In the genomic region with DNA sequence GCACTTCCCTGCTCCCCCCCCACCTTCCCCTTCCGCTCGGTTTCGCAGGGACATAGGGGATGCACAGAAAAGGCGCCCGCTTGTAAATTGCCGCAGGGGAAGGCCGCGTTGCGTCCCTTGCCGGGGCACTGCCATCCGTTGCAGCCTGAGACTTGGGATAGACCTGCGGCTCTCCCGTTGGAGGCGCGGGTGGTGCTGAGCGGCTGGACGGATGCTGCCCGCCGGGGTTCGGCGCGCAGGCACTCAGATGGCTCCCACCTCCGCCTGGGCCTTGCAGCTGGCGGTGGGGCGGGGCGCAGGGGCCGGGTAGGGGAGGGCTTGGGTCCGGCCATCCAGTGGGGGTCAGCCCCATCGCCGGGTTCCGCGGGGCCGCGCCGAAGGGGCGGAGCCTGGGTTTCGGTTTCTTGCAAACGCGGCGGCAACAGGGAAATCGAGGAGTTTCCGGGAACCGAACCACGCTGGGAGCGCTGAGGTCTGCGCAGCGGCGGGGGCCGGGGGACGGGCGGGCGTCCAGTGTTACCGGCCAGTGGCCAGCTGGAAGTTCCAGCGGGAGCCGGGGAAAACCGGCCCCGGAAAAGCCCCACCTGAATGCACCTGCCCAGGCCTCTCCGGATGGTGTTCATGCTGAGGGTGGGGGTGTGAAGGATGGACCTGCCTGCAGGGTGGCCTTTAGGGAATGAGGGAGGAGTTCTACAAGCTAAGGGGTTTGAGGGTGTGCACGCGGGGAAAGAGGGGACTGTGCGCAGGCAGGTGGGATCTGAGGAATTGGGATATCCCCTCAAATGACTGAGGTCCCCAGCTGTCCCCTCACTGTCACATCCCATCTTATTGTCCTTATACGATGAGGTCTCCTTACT, we compare ENCODE assay signal across 8 cellular contexts. TPM values are rescaled to one million over a fixed set of nuclear protein-coding genes. Genes with fewer than 3 reads are reported as not detected.
DNase-seq lines count a peak whose midpoint lies in the region; ATAC-seq, FAIRE-seq and TF ChIP-seq lines count a peak whose summit lies in the region.

No MANE protein-coding gene starts in this region.

- H2AFZ ChIP-seq in SU-DHL-6 (ENCODE audit: low read depth, low read length, severe bottlenecking): peak overlapping the region; percentile 96
- H2AFZ ChIP-seq in K562 (ENCODE audit: low read depth, low read length): peak overlapping the region; percentile 76

- H3K9me3 ChIP-seq in HUES64 (ENCODE audit: insufficient read depth, low read depth, low read length): no peaks in the 10 kb centered on the region
- no peaks in the 10 kb centered on the region for H3K9me3 ChIP-seq in SU-DHL-6 (ENCODE audit: insufficient read depth, low read length)
- no peaks in the 10 kb centered on the region for H3K9me3 ChIP-seq in K562 (replicated peaks; ENCODE audit: control insufficient read depth, insufficient read depth, low read depth, low read length)

- ATAC-seq in GM21390 (IDR thresholded peaks at IDR 0.05; ENCODE audit: unreplicated experiment): peak; percentile 46
- ATAC-seq in K562: peak; percentile 81
- no peak for ATAC-seq in HG03565 (IDR thresholded peaks at IDR 0.05; ENCODE audit: unreplicated experiment)

- H3K79me2 ChIP-seq in SU-DHL-6 (ENCODE audit: insufficient read depth, low read length): no peaks in the 10 kb centered on the region
- no peaks in the 10 kb centered on the region for H3K79me2 ChIP-seq in K562 (ENCODE audit: control insufficient read depth, insufficient read depth, low read length)

- peak overlapping the region; percentile 75 for H3K4me3 ChIP-seq in HUES64 (ENCODE audit: low read length)
- H3K4me3 ChIP-seq in SU-DHL-6 (ENCODE audit: insufficient read depth, low read length, poor library complexity, severe bottlenecking): peak overlapping the region; percentile 60
- peak overlapping the region; percentile 72 for H3K4me3 ChIP-seq in K562
- peak overlapping the region; percentile 87 for H3K4me3 ChIP-seq in rectal smooth muscle tissue (ENCODE audit: low read length)

- H3K27me3 ChIP-seq in HUES64 (ENCODE audit: insufficient read depth, low read length): peaks cover 25% of the 10 kb centered on the region; the same call in 1 of the 2 replicates
- H3K27me3 ChIP-seq in SU-DHL-6 (ENCODE audit: low read length): no peaks in the 10 kb centered on the region
- H3K27me3 ChIP-seq in K562 (ENCODE audit: control insufficient read depth in 2 of 2, insufficient read depth in 2 of 2, low read length in 2 of 2): no peaks in the 10 kb centered on the region
- no peaks in the 10 kb centered on the region for H3K27me3 ChIP-seq in rectal smooth muscle tissue (ENCODE audit: control insufficient read depth, insufficient read depth, low read length)

- peak overlapping the region; percentile 41 for H3K9ac ChIP-seq in HUES64 (ENCODE audit: low read depth, low read length)
- H3K9ac ChIP-seq in SU-DHL-6 (ENCODE audit: low read length): peak overlapping the region; percentile 63
- peak overlapping the region; percentile 51 to 88 for H3K9ac ChIP-seq in K562 (ENCODE audit: insufficient read depth in 1 of 2, low read depth in 2 of 2, low read length in 2 of 2)
- peak overlapping the region; percentile 78 for H3K9ac ChIP-seq in rectal smooth muscle tissue (ENCODE audit: low read length)

- peak; percentile 54 for FAIRE-seq in K562 (lab: Jason Lieb, UNC)

- no peaks in the 10 kb centered on the region for H4K20me1 ChIP-seq in SU-DHL-6 (ENCODE audit: low read depth, low read length)
- H4K20me1 ChIP-seq in K562 (replicated peaks; ENCODE audit: control insufficient read depth, insufficient read depth, low read length): no peaks in the 10 kb centered on the region

- intact Hi-C loops in K562 (cut with micrococcal nuclease): loop anchor here (1.0 to 2.0 kb wide), 4 partner anchors 78 to 426 kb away; no protein-coding TSS in a partner anchor

- BruUV-seq in K562 (replicated peaks; lab: Mats Ljungman, UMichigan): no TSS peak

- WGBS in HUES64: 3% methylated on average over 61 of the region's 62 CpGs
- 3% methylated on average over 44 of the region's 62 CpGs for WGBS in K562 (ENCODE audit: insufficient coverage, low coverage, missing lambda C conversion rate)

- CTCF ChIA-PET in K562 (lab: Yijun Ruan, JAX; ENCODE audit: low intra/inter-chr PET ratio): interaction anchor here (0.6 to 1.7 kb wide), 2 partner anchors 83 to 112 kb away, joined by 4 to 5 read pairs; no protein-coding TSS in a partner anchor

- H3K4me2 ChIP-seq in SU-DHL-6 (ENCODE audit: low read depth, low read length, poor library complexity, severe bottlenecking): peak overlapping the region; percentile 87
- H3K4me2 ChIP-seq in K562 (ENCODE audit: insufficient read depth, low read length): peak overlapping the region; percentile 90

- H3K4me1 ChIP-seq in HUES64 (ENCODE audit: insufficient read depth, low read length) (peaks cover 6% of the 10 kb centered on the region; the same call in 1 of the 2 replicates), K562 (replicated peaks in 1 of 2; ENCODE audit: control insufficient read depth in 2 of 2, insufficient read depth in 2 of 2, low read length in 2 of 2) (peaks cover 45 to 58% of the 10 kb centered on the region in 2 experiments), rectal smooth muscle tissue (ENCODE audit: control insufficient read depth, insufficient read depth, low read length) (peaks cover 18% of the 10 kb centered on the region)

- no peaks in the 10 kb centered on the region for H3K36me3 ChIP-seq in HUES64 (ENCODE audit: insufficient read depth, low read length)
- no peaks in the 10 kb centered on the region for H3K36me3 ChIP-seq in SU-DHL-6 (ENCODE audit: low read length)
- H3K36me3 ChIP-seq in K562 (ENCODE audit: control insufficient read depth, insufficient read depth, low read length): no peaks in the 10 kb centered on the region
- H3K36me3 ChIP-seq in rectal smooth muscle tissue (ENCODE audit: control insufficient read depth, insufficient read depth, low read length): no peaks in the 10 kb centered on the region

- DNase-seq in Daoy (ENCODE audit: low read depth) (peak; percentile 93), K562 (ENCODE audit: extremely low read depth in 1 of 4, low spot score in 3 of 4) (peak; percentile 86 to 91 (median 88)), hypothalamus (lab: John Stamatoyannopoulos, UW) (peak in 46 of 51 donors; percentile 29 to 78 (median 64))

- H3K9me2 ChIP-seq in SU-DHL-6 (replicated peaks; ENCODE audit: insufficient read depth, low read length): no peaks in the 10 kb centered on the region

- POLR2A ChIA-PET in K562 (lab: Yijun Ruan, JAX): interaction anchor here (0.6 to 2.7 kb wide), 12 partner anchors 9 to 1332 kb away, joined by 3 to 17 read pairs (median 4); partner anchors contain the start of genes HINT1, SLC22A4 and SLC22A5

- in situ Hi-C loops in K562 (cut with MboI): loop anchor here (5.0 to 10.0 kb wide), 3 partner anchors 112 to 430 kb away; no protein-coding TSS in a partner anchor

- H3K9me1 ChIP-seq in K562 (ENCODE audit: control insufficient read depth, insufficient read depth, low read length): no peaks in the 10 kb centered on the region

- H3F3A ChIP-seq in SU-DHL-6 (ENCODE audit: insufficient read depth): no peaks in the 10 kb centered on the region

- no peak; the same call in 1 of the 2 replicates for TF ChIP-seq EP300 in K562 (IDR thresholded peaks at IDR 0.05; ENCODE audit: low read length)

- no peak for TF ChIP-seq RAD21 in K562 (CRISPR knock-in tag; conservative IDR thresholded peaks at IDR 0.05 in 1 of 2, IDR thresholded peaks at IDR 0.05 in 1 of 2)

- TF ChIP-seq CTCF in SU-DHL-6 (IDR thresholded peaks at IDR 0.05; ENCODE audit: insufficient read depth, low read length, poor library complexity, severe bottlenecking) (no peak), K562 (IDR thresholded peaks at IDR 0.05 in 2 of 3, conservative IDR thresholded peaks at IDR 0.05 in 1 of 3; ENCODE audit: insufficient read depth in 2 of 3, low read depth in 1 of 3, low read length in 3 of 3) (no peak)

- TF ChIP-seq POLR2A in K562 (conservative IDR thresholded peaks at IDR 0.05): peak; percentile 46

- H3K27ac ChIP-seq in HUES64 (ENCODE audit: low read depth, low read length) (no peak overlapping the region; the same call in 1 of the 2 replicates), SU-DHL-6 (ENCODE audit: low read depth, low read length) (no peak overlapping the region), K562 (ENCODE audit: extremely low read depth, low read depth, low read length) (peak overlapping the region; percentile 87), rectal smooth muscle tissue (ENCODE audit: low read depth, low read length) (peak overlapping the region; percentile 97)

RNA-seq across cellular contexts. Expression of gene IRF1, which starts 6.3 kb away (rescaled TPM):
- 18.2 and 20.1 TPM in 2 replicates for total RNA-seq in Daoy (2014; rRNA removed; shearing (Covaris generic))
- 3.7 TPM for polyA plus RNA-seq in HUES64 (2013, experiment 1 of 2)
- polyA plus RNA-seq in HUES64 (2013, experiment 2 of 2): 5.2 TPM
- total RNA-seq in K562 (2011; cell fraction: chromatin; rRNA removed; ENCODE audit: low replicate concordance): 28.2 and 57.3 TPM in 2 replicates
- total RNA-seq in K562 (2011; cell fraction: nucleolus; rRNA removed): 33.9 and 37.9 TPM in 2 replicates
- 29.7 and 35.8 TPM in 2 replicates for total RNA-seq in K562 (2011; cell fraction: nucleoplasm; rRNA removed)
- 3.0 and 4.4 TPM in 2 replicates for total RNA-seq in K562 (2014; rRNA removed)
- total RNA-seq in K562 (2014; rRNA removed; fragmentation: Illumina TruSeq; extraction: Trizol): 4.4 and 6.1 TPM in 2 replicates
- total RNA-seq in K562 (2015; rRNA removed; fragmentation: Illumina TruSeq; extraction: Trizol): 7.4 and 8.2 TPM in 2 replicates
- total RNA-seq in K562 (2021): 10.6 and 12.3 TPM in 2 replicates
- polyA plus RNA-seq in K562 (2011; rRNA removed): 4.9 and 5.4 TPM in 2 replicates
- 3.6 and 5.0 TPM in 2 replicates for polyA plus RNA-seq in K562 (2011; cell fraction: cytosol; rRNA removed)
- 12.7 and 17.0 TPM in 2 replicates for polyA plus RNA-seq in K562 (2011; cell fraction: nucleus; rRNA removed)
- 7.0 and 22.7 TPM in 2 replicates for polyA plus RNA-seq in K562 (2012)
- polyA plus RNA-seq in K562 (2014; fragmentation: Illumina TruSeq; extraction: Trizol): 5.3 and 7.3 TPM in 2 replicates
- 1 to 10 TPM; 1.1 to 1.3 TPM for polyA plus RNA-seq in K562 (2014; fragmentation: Nextera tagmentation; extraction: Ambion mirVana)
- 5.9 and 6.0 TPM in 2 replicates for polyA plus RNA-seq in K562 (2014; rRNA removed)
- polyA minus RNA-seq in K562 (2011; rRNA and poly(A)+ RNA removed): 14.3 and 15.6 TPM in 2 replicates
- 4.2 and 9.4 TPM in 2 replicates for polyA minus RNA-seq in K562 (2011; cell fraction: cytosol; rRNA and poly(A)+ RNA removed)
- 19.7 and 23.8 TPM in 2 replicates for polyA minus RNA-seq in K562 (2011; cell fraction: nucleus; rRNA and poly(A)+ RNA removed)

RNA-seq across cellular contexts. Expression of gene IL5, which starts 46.5 kb away (rescaled TPM):
- not detected in 2 replicates for total RNA-seq in Daoy (2014; rRNA removed; shearing (Covaris generic))
- not detected for polyA plus RNA-seq in HUES64 (2013, experiment 1 of 2)
- not detected for polyA plus RNA-seq in HUES64 (2013, experiment 2 of 2)
- total RNA-seq in K562 (2011; cell fraction: chromatin; rRNA removed; ENCODE audit: low replicate concordance): not detected in 2 replicates
- total RNA-seq in K562 (2011; cell fraction: nucleolus; rRNA removed): not detected in 2 replicates
- not detected in 2 replicates for total RNA-seq in K562 (2011; cell fraction: nucleoplasm; rRNA removed)
- not detected in 2 replicates for total RNA-seq in K562 (2014; rRNA removed)
- not detected in 2 replicates for total RNA-seq in K562 (2014; rRNA removed; fragmentation: Illumina TruSeq; extraction: Trizol)
- total RNA-seq in K562 (2015; rRNA removed; fragmentation: Illumina TruSeq; extraction: Trizol): not detected in 2 replicates
- not detected in 2 replicates for total RNA-seq in K562 (2021)
- polyA plus RNA-seq in K562 (2011; rRNA removed): not detected in 2 replicates
- not detected in 2 replicates for polyA plus RNA-seq in K562 (2011; cell fraction: cytosol; rRNA removed)
- polyA plus RNA-seq in K562 (2011; cell fraction: nucleus; rRNA removed): not detected in 2 replicates
- polyA plus RNA-seq in K562 (2012): not detected in 2 replicates
- polyA plus RNA-seq in K562 (2014; fragmentation: Illumina TruSeq; extraction: Trizol): not detected in 2 replicates
- not detected for polyA plus RNA-seq in K562 (2014; fragmentation: Nextera tagmentation; extraction: Ambion mirVana)
- 0.15 and 0.44 TPM in 2 replicates for polyA plus RNA-seq in K562 (2014; rRNA removed)
- not detected in 2 replicates for polyA minus RNA-seq in K562 (2011; rRNA and poly(A)+ RNA removed)
- not detected in 2 replicates for polyA minus RNA-seq in K562 (2011; cell fraction: cytosol; rRNA and poly(A)+ RNA removed)
- not detected in 2 replicates for polyA minus RNA-seq in K562 (2011; cell fraction: nucleus; rRNA and poly(A)+ RNA removed)

RNA-seq across cellular contexts. Expression of gene RAD50, which starts 59.9 kb away (rescaled TPM):
- 16.5 and 17.6 TPM in 2 replicates for total RNA-seq in Daoy (2014; rRNA removed; shearing (Covaris generic))
- polyA plus RNA-seq in HUES64 (2013, experiment 1 of 2): 31.8 TPM
- 33.9 TPM for polyA plus RNA-seq in HUES64 (2013, experiment 2 of 2)
- 20.6 and 112 TPM in 2 replicates for total RNA-seq in K562 (2011; cell fraction: chromatin; rRNA removed; ENCODE audit: low replicate concordance)
- 12.8 and 17.9 TPM in 2 replicates for total RNA-seq in K562 (2011; cell fraction: nucleolus; rRNA removed)
- total RNA-seq in K562 (2011; cell fraction: nucleoplasm; rRNA removed): 35.8 and 50.8 TPM in 2 replicates
- total RNA-seq in K562 (2014; rRNA removed) (30.7 and 31.6 TPM in 2 replicates), K562 (2014; rRNA removed; fragmentation: Illumina TruSeq; extraction: Trizol) (60.5 and 71.2 TPM in 2 replicates), K562 (2015; rRNA removed; fragmentation: Illumina TruSeq; extraction: Trizol) (66.0 and 74.2 TPM in 2 replicates), K562 (2021) (46.9 and 54.5 TPM in 2 replicates)
- polyA plus RNA-seq in K562 (2011; rRNA removed) (41.7 and 44.1 TPM in 2 replicates), K562 (2014; fragmentation: Illumina TruSeq; extraction: Trizol) (52.4 and 54.4 TPM in 2 replicates), K562 (2014; fragmentation: Nextera tagmentation; extraction: Ambion mirVana) (10 to 100 TPM; 15.3 to 18.0 TPM), K562 (2014; rRNA removed) (35.6 and 39.5 TPM in 2 replicates)
- polyA plus RNA-seq in K562 (2011; cell fraction: cytosol; rRNA removed): 6.1 and 17.2 TPM in 2 replicates
- polyA plus RNA-seq in K562 (2011; cell fraction: nucleus; rRNA removed): 42.9 and 70.5 TPM in 2 replicates
- 32.0 and 35.3 TPM in 2 replicates for polyA plus RNA-seq in K562 (2012)
- 128 and 144 TPM in 2 replicates for polyA minus RNA-seq in K562 (2011; rRNA and poly(A)+ RNA removed)
- 29.1 and 30.0 TPM in 2 replicates for polyA minus RNA-seq in K562 (2011; cell fraction: cytosol; rRNA and poly(A)+ RNA removed)
- 38.4 and 64.6 TPM in 2 replicates for polyA minus RNA-seq in K562 (2011; cell fraction: nucleus; rRNA and poly(A)+ RNA removed)

Comparison
In these comparisons a context has a peak if more than half of its experiments do, and no peak if none do; other contexts are left out.
1. H3K27ac ChIP-seq: peak in K562 (single experiment) and rectal smooth muscle tissue (single experiment); none in HUES64 (single experiment) and SU-DHL-6 (single experiment).
2. Peak in every context shown above with its lines, with median percentiles within 50 percentile points of each other: DNase-seq, H3K4me3 ChIP-seq and H3K9ac ChIP-seq.